Comparison of ENCODE assay signal across 16 cellular contexts in genomic region chr3:9194509-9195184, GRCh38. TPM values are rescaled to one million over a fixed set of nuclear protein-coding genes. Genes with fewer than 3 reads are reported as not detected.
A peak's percentile ranks its signal among the peaks of the same experiment; 100 is the strongest.
DNase-seq lines count a peak whose midpoint lies in the region; ATAC-seq lines count a peak whose summit lies in the region.
"Had no signal": no experiment of that assay in that cellular context is flagged by ENCODE, and none has a peak within 500 bp of the region (broad histone marks: within the 10 kb centered on the region; RNA-seq: fewer than 3 reads in every experiment).

No MANE protein-coding gene starts in this region.

- H3K27ac ChIP-seq in epithelial cell of prostate: peak overlapping the region; percentile 46
- H3K27ac ChIP-seq: right atrium auricular region had no signal

- in situ Hi-C loops in Caki2 (cut with HindIII; ENCODE audit: low pct_unique_long_range_greater_than_20kb, low sequenced_read_pairs): no loop called here

- peak; percentile 65 for DNase-seq in Caki2 (ENCODE audit: low read depth)
- peak; percentile 74 for DNase-seq in NCI-H1092 (lab: John Stamatoyannopoulos, UW)
- DNase-seq in NCI-H748 (lab: John Stamatoyannopoulos, UW; ENCODE audit: unreplicated experiment): peak; percentile 89
- DNase-seq in epithelial cell of prostate (ENCODE audit: low read depth, low spot score): peak; percentile 44
- no peak for DNase-seq in HK-2 (ENCODE audit: unreplicated experiment)
- DNase-seq: activated T-cell treated with anti-CD3 and anti-CD28 coated beads, Interleukin-2, amount 50 U/mL, for 24 hours; Caco-2; islet precursor cell; MG63; stimulated activated CD4-positive, alpha-beta T cell treated with anti-CD3 and anti-CD28 coated beads, Interleukin-2, amount 100 ng/mL, for 24 hours; substantia nigra had no signal

- ATAC-seq in GM21723 (IDR thresholded peaks at IDR 0.05; ENCODE audit: unreplicated experiment) (no peak), HG03175 (IDR thresholded peaks at IDR 0.05; ENCODE audit: unreplicated experiment) (no peak), HG03457 (IDR thresholded peaks at IDR 0.05; ENCODE audit: unreplicated experiment) (no peak)
- ATAC-seq: Panc1 had no signal

RNA-seq across cellular contexts. Expression of gene SRGAP3, which starts 54.8 kb away (rescaled TPM):
- total RNA-seq in Caki2 (2014; rRNA removed; shearing (Covaris generic); ENCODE audit: low replicate concordance): 1.8 and 7.6 TPM in 2 replicates
